Comparison of ENCODE assay signal across 9 cellular contexts in genomic region chr1:116738673-116739370, GRCh38. TPM values are rescaled to one million over a fixed set of nuclear protein-coding genes. Genes with fewer than 3 reads are reported as not detected.
DNase-seq lines count a peak whose midpoint lies in the region; ATAC-seq and TF ChIP-seq lines count a peak whose summit lies in the region.
"Had no signal": no experiment of that assay in that cellular context is flagged by ENCODE, and none has a peak within 500 bp of the region (broad histone marks: within the 10 kb centered on the region; RNA-seq: fewer than 3 reads in every experiment).

No MANE protein-coding gene starts in this region.

- H3K4me1 Mint-ChIP-seq in CD8-positive, alpha-beta T cell (ENCODE audit: low read depth): peaks cover 44% of the 10 kb centered on the region
- peaks cover 48% of the 10 kb centered on the region for H3K4me1 Mint-ChIP-seq in T-helper 2 cell treated with Interferon-gamma antibody and Interleukin-4, amounts not matched to agents 5 μg/mL and 100 μg/mL, for 36 hours (ENCODE audit: low read depth)
- H3K4me1 Mint-ChIP-seq in endothelial cell (ENCODE audit: unreplicated experiment) (peaks cover 6% of the 10 kb centered on the region), Calu3 (ENCODE audit: low read depth, unreplicated experiment) (no peaks in the 10 kb centered on the region)

- CTCF ChIA-PET in CD8-positive, alpha-beta T cell (lab: Charles Lee): interaction anchor here (1.2 to 13.8 kb wide), 24 partner anchors 9 to 322 kb away, joined by 3 to 203 read pairs (median 12); partner anchors contain the start of genes CD2 and TTF2
- CTCF ChIA-PET in Calu3 (lab: Charles Lee): no interaction called here

- no peaks in the 10 kb centered on the region for H3K27me3 ChIP-seq in CD8-positive, alpha-beta T cell (ENCODE audit: insufficient read depth, low read length)
- H3K27me3 ChIP-seq in esophagus squamous epithelium: no peaks in the 10 kb centered on the region

- peaks cover 10% of the 10 kb centered on the region for H3K36me3 Mint-ChIP-seq in CD8-positive, alpha-beta T cell
- H3K36me3 Mint-ChIP-seq in T-helper 2 cell treated with Interferon-gamma antibody and Interleukin-4, amounts not matched to agents 5 μg/mL and 100 μg/mL, for 36 hours (ENCODE audit: low read depth): peaks cover 23% of the 10 kb centered on the region
- H3K36me3 Mint-ChIP-seq in endothelial cell (ENCODE audit: low read depth, unreplicated experiment) (peaks cover 9% of the 10 kb centered on the region), Calu3 (ENCODE audit: insufficient read depth, unreplicated experiment) (no peaks in the 10 kb centered on the region)

- H3K4me3 ChIP-seq in CD8-positive, alpha-beta T cell (ENCODE audit: low read depth, low read length): peak overlapping the region; percentile 5
- H3K4me3 ChIP-seq in esophagus squamous epithelium: no peak overlapping the region

- H3K36me3 ChIP-seq in CD8-positive, alpha-beta T cell (ENCODE audit: insufficient read depth, low read length): no peaks in the 10 kb centered on the region
- no peaks in the 10 kb centered on the region for H3K36me3 ChIP-seq in esophagus squamous epithelium

- BruUV-seq in Calu3 (replicated peaks; lab: Mats Ljungman, UMichigan): no TSS peak

- POLR2A ChIA-PET in CD8-positive, alpha-beta T cell (lab: Charles Lee): interaction anchor here (0.8 to 5.3 kb wide), 16 partner anchors 9 to 321 kb away, joined by 3 to 130 read pairs (median 6); partner anchors contain the start of genes CD2 and TTF2

- peak in 6 of 7 experiments; percentile 35 to 76 (median 59) for DNase-seq in CD8-positive, alpha-beta T cell
- peak; percentile 83 for DNase-seq in T-helper 2 cell treated with Interferon-gamma antibody and Interleukin-4, amounts not matched to agents 5 μg/mL and 100 μg/mL, for 36 hours (ENCODE audit: low spot score)
- DNase-seq in esophagus squamous epithelium (lab: John Stamatoyannopoulos, UW) (no peak), amniotic stem cell (lab: John Stamatoyannopoulos, UW) (no peak), endothelial cell (ENCODE audit: low spot score) (no peak), Calu3 (no peak), midbrain (lab: John Stamatoyannopoulos, UW) (no peak)

- H3K4me3 Mint-ChIP-seq in CD8-positive, alpha-beta T cell: peak overlapping the region; percentile 67
- H3K4me3 Mint-ChIP-seq in T-helper 2 cell treated with Interferon-gamma antibody and Interleukin-4, amounts not matched to agents 5 μg/mL and 100 μg/mL, for 36 hours: peak overlapping the region; percentile 78
- H3K4me3 Mint-ChIP-seq in endothelial cell (ENCODE audit: unreplicated experiment): no peak overlapping the region
- no peak overlapping the region for H3K4me3 Mint-ChIP-seq in Calu3 (ENCODE audit: low read depth, unreplicated experiment)

- H3K27me3 Mint-ChIP-seq in CD8-positive, alpha-beta T cell (ENCODE audit: low read depth): no peaks in the 10 kb centered on the region
- H3K27me3 Mint-ChIP-seq in T-helper 2 cell treated with Interferon-gamma antibody and Interleukin-4, amounts not matched to agents 5 μg/mL and 100 μg/mL, for 36 hours (ENCODE audit: low read depth): no peaks in the 10 kb centered on the region
- H3K27me3 Mint-ChIP-seq in endothelial cell (ENCODE audit: unreplicated experiment) (peaks cover 9% of the 10 kb centered on the region), Calu3 (ENCODE audit: unreplicated experiment) (peaks cover 12% of the 10 kb centered on the region)

- H3K9me3 Mint-ChIP-seq in CD8-positive, alpha-beta T cell: peaks cover 9% of the 10 kb centered on the region
- H3K9me3 Mint-ChIP-seq in T-helper 2 cell treated with Interferon-gamma antibody and Interleukin-4, amounts not matched to agents 5 μg/mL and 100 μg/mL, for 36 hours: peaks cover 17% of the 10 kb centered on the region
- peaks cover 12% of the 10 kb centered on the region for H3K9me3 Mint-ChIP-seq in endothelial cell (ENCODE audit: unreplicated experiment)
- H3K9me3 Mint-ChIP-seq in Calu3 (ENCODE audit: low read depth, unreplicated experiment): peaks cover 4% of the 10 kb centered on the region

- intact Hi-C loops in CD8-positive, alpha-beta T cell (cut with DNase I, micrococcal nuclease): loop anchor here (1.0 to 10.0 kb wide), 11 partner anchors 15 to 866 kb away; partner anchors contain the start of genes CD2 (in 2 of the 2), CD58 (in 1 of the 2), MAN1A2 (in 1 of the 2) and TENT5C (in 1 of the 2)
- intact Hi-C loops in esophagus squamous epithelium (cut with DNase I) (loop anchor here (5.0 kb wide), 1 partner anchor 318 kb away; no protein-coding TSS in a partner anchor), Calu3 (cut with micrococcal nuclease; ENCODE audit: unreplicated experiment) (no loop called here)

- peak overlapping the region; percentile 96 for H3K27ac Mint-ChIP-seq in CD8-positive, alpha-beta T cell
- peak overlapping the region; percentile 97 for H3K27ac Mint-ChIP-seq in T-helper 2 cell treated with Interferon-gamma antibody and Interleukin-4, amounts not matched to agents 5 μg/mL and 100 μg/mL, for 36 hours
- H3K27ac Mint-ChIP-seq in endothelial cell (ENCODE audit: unreplicated experiment) (no peak overlapping the region), Calu3 (ENCODE audit: unreplicated experiment) (no peak overlapping the region)

- TF ChIP-seq CTCF in CD8-positive, alpha-beta T cell (IDR thresholded peaks at IDR 0.05): no peak
- TF ChIP-seq CTCF in esophagus squamous epithelium (IDR thresholded peaks at IDR 0.05): no peak
- no peak for TF ChIP-seq CTCF in endothelial cell (IDR thresholded peaks at IDR 0.05; ENCODE audit: unreplicated experiment)
- TF ChIP-seq CTCF in Calu3 (IDR thresholded peaks at IDR 0.05; ENCODE audit: unreplicated experiment): no peak

- ATAC-seq in CD8-positive, alpha-beta T cell: peak; percentile 70
- ATAC-seq in GM21717 (IDR thresholded peaks at IDR 0.05; ENCODE audit: unreplicated experiment): peak; percentile 59

- H3K4me1 ChIP-seq in CD8-positive, alpha-beta T cell (ENCODE audit: insufficient read depth, low read length): peaks cover 30% of the 10 kb centered on the region
- peaks cover 4 to 28% (median 15%) of the 10 kb centered on the region in 3 donors for H3K4me1 ChIP-seq in esophagus squamous epithelium

- no peak for TF ChIP-seq POLR2A in esophagus squamous epithelium (IDR thresholded peaks at IDR 0.05)

- H3K27ac ChIP-seq in CD8-positive, alpha-beta T cell (ENCODE audit: low read depth, low read length): peak overlapping the region; percentile 59
- H3K27ac ChIP-seq in esophagus squamous epithelium: peak overlapping the region; percentile 51 to 66 (median 64)

- WGBS in esophagus squamous epithelium, 2 donors: 28 to 46% methylated on average over 8 to 9 of the region's 9 CpGs

- peaks cover 11% of the 10 kb centered on the region for H3K9me3 ChIP-seq in CD8-positive, alpha-beta T cell (ENCODE audit: low read length)
- peaks cover 0 to 25% (median 13%) of the 10 kb centered on the region in 3 donors for H3K9me3 ChIP-seq in esophagus squamous epithelium

RNA-seq across cellular contexts. Expression of gene CD2, which starts 15.4 kb away (rescaled TPM):
- 100 to 1,000 TPM in 1 of 2 experiments, 10 to 100 TPM in 1; 97.8 to 102 TPM for total RNA-seq in CD8-positive, alpha-beta T cell
- total RNA-seq in esophagus squamous epithelium: 10 to 100 TPM in 1 of 4 donors, 1 to 10 TPM in 3; 2.1 to 14.7 (median 5.1) TPM
- total RNA-seq in endothelial cell (ENCODE audit: unreplicated experiment): not detected
- total RNA-seq in Calu3 (2022): not detected in 2 replicates
- total RNA-seq: SK-MEL-5 had no signal

Comparison
In these comparisons a context has a peak if more than half of its experiments do, and no peak if none do; other contexts are left out.
1. DNase-seq: peak in CD8-positive, alpha-beta T cell (6 of 7) and T-helper 2 cell treated with Interferon-gamma antibody and Interleukin-4, amounts not matched to agents 5 μg/mL and 100 μg/mL, for 36 hours (single experiment); none in esophagus squamous epithelium (single experiment), amniotic stem cell (single experiment), endothelial cell (single experiment), Calu3 (single experiment) and midbrain (single experiment).
2. H3K27ac Mint-ChIP-seq: peak in CD8-positive, alpha-beta T cell (single experiment) and T-helper 2 cell treated with Interferon-gamma antibody and Interleukin-4, amounts not matched to agents 5 μg/mL and 100 μg/mL, for 36 hours (single experiment); none in endothelial cell (single experiment) and Calu3 (single experiment).
3. H3K4me3 Mint-ChIP-seq: peak in CD8-positive, alpha-beta T cell (single experiment) and T-helper 2 cell treated with Interferon-gamma antibody and Interleukin-4, amounts not matched to agents 5 μg/mL and 100 μg/mL, for 36 hours (single experiment); none in endothelial cell (single experiment) and Calu3 (single experiment).
4. RNA of gene CD2, which starts 15.4 kb away (total RNA-seq): 97.8 to 102 TPM in CD8-positive, alpha-beta T cell; 2.1 to 14.7 TPM in esophagus squamous epithelium, not detected in endothelial cell (single experiment) and not detected in Calu3; every median in the first group is over 4 times any median in the second.